17 cellular contexts compared by ENCODE assay signal in genomic region chr4:154329939-154330338, GRCh38.
DNase-seq lines count a peak whose midpoint lies in the region; ATAC-seq and TF ChIP-seq lines count a peak whose summit lies in the region.
"Had no signal": no experiment of that assay in that cellular context is flagged by ENCODE, and none has a peak within 500 bp of the region (broad histone marks: within the 10 kb centered on the region; RNA-seq: fewer than 3 reads in every experiment).

No MANE protein-coding gene starts in this region.

- peak; percentile 22 for DNase-seq in GM04503 (ENCODE audit: low read depth)
- DNase-seq in adipocyte (ENCODE audit: low read depth), result peak; percentile 91
- DNase-seq in fibroblast of villous mesenchyme (ENCODE audit: low read depth), result peak; percentile 87
- peak; percentile 87 for DNase-seq in skeletal muscle cell (ENCODE audit: low read depth)
- DNase-seq in kidney tubule cell (ENCODE audit: low spot score), result no peak
- no peak for DNase-seq in ACHN
- DNase-seq in upper lobe of right lung, result no peak
- DNase-seq: activated CD4-positive, alpha-beta T cell treated with anti-CD3 and anti-CD28 coated beads, Interleukin-2, amount 50 U/mL, for 1 hour; activated naive CD4-positive, alpha-beta T cell; right lobe of liver; SK-N-SH; stimulated activated CD4-positive, alpha-beta T cell treated with anti-CD3 and anti-CD28 coated beads, Interleukin-2, amount 100 ng/mL, for 24 hours had no signal

- H3K9ac ChIP-seq in adipocyte (ENCODE audit: low read length), result no peak overlapping the region
- H3K9ac ChIP-seq: BLaER1 treated with 17β-estradiol and CSF1 and Interleukin-3, amounts not matched to agents 10 nM and 100 nM; SK-N-SH had no signal

- H3K4me1 ChIP-seq in adipocyte (ENCODE audit: control insufficient read depth, insufficient read depth, low read length) (peaks cover 14% of the 10 kb centered on the region), upper lobe of right lung (peaks cover 7% of the 10 kb centered on the region)
- H3K4me1 ChIP-seq: ascending aorta, HAP-1, right lobe of liver had no signal

- no peak overlapping the region for H3K4me3 ChIP-seq in adipocyte (ENCODE audit: low read length)
- no peak overlapping the region for H3K4me3 ChIP-seq in fibroblast of villous mesenchyme (ENCODE audit: low read depth, low read length)
- no peak overlapping the region for H3K4me3 ChIP-seq in skeletal muscle cell (ENCODE audit: low read depth, low read length)
- H3K4me3 ChIP-seq in upper lobe of right lung, result no peak overlapping the region
- H3K4me3 ChIP-seq: ascending aorta; BLaER1 treated with 17β-estradiol and CSF1 and Interleukin-3, amounts not matched to agents 10 nM and 100 nM; coronary artery; HAP-1; right lobe of liver had no signal

- ATAC-seq in upper lobe of right lung, result no peak
- ATAC-seq: Panc1 had no signal

- intact Hi-C loops in upper lobe of right lung (cut with DNase I), result no loop called here

- H3K27ac ChIP-seq in upper lobe of right lung, result no peak overlapping the region
- H3K27ac ChIP-seq: ascending aorta; BLaER1 treated with 17β-estradiol and CSF1 and Interleukin-3, amounts not matched to agents 10 nM and 100 nM; coronary artery; right lobe of liver had no signal

- TF ChIP-seq CTCF in fibroblast of villous mesenchyme (IDR thresholded peaks at IDR 0.05; ENCODE audit: insufficient read depth, low read depth, low read length) (no peak), upper lobe of right lung (IDR thresholded peaks at IDR 0.05) (no peak)

- H3K27me3 ChIP-seq in adipocyte (replicated peaks; ENCODE audit: control insufficient read depth, insufficient read depth, low read length) (no peaks in the 10 kb centered on the region), upper lobe of right lung (peaks cover 26% of the 10 kb centered on the region)
- H3K27me3 ChIP-seq: ascending aorta had no signal

- no peaks in the 10 kb centered on the region for H3K36me3 ChIP-seq in adipocyte (ENCODE audit: control insufficient read depth, insufficient read depth, low read length, severe bottlenecking)
- H3K36me3 ChIP-seq in upper lobe of right lung, result no peaks in the 10 kb centered on the region
- H3K36me3 ChIP-seq: ascending aorta, HAP-1, right lobe of liver had no signal

- H3K9me3 ChIP-seq in adipocyte (ENCODE audit: control insufficient read depth, low read length) (no peaks in the 10 kb centered on the region), upper lobe of right lung (no peaks in the 10 kb centered on the region)
- H3K9me3 ChIP-seq: ascending aorta, HAP-1, right lobe of liver, SK-N-SH had no signal

- in situ Hi-C loops in ACHN (cut with HindIII; ENCODE audit: low pct_ligation_motif_present, low pct_unique_long_range_greater_than_20kb, low sequenced_read_pairs), result no loop called here

Comparison
In these comparisons a context has a peak if more than half of its experiments do, and no peak if none do; other contexts are left out.
1. DNase-seq: peak in GM04503 (single experiment), adipocyte (single experiment), fibroblast of villous mesenchyme (single experiment) and skeletal muscle cell (single experiment); none in kidney tubule cell (single experiment), ACHN (single experiment) and upper lobe of right lung (single experiment).